13 cellular contexts compared by ENCODE assay signal in genomic region chr12:88298014-88298682, GRCh38.
DNase-seq lines count a peak whose midpoint lies in the region; ATAC-seq, FAIRE-seq and TF ChIP-seq lines count a peak whose summit lies in the region.
"Had no signal": no experiment of that assay in that cellular context is flagged by ENCODE, and none has a peak within 500 bp of the region (broad histone marks: within the 10 kb centered on the region; RNA-seq: fewer than 3 reads in every experiment).

No MANE protein-coding gene starts in this region.

- peaks cover 5% of the 10 kb centered on the region for H3F3A ChIP-seq in PC-3 (ENCODE audit: low read length, unreplicated experiment)

- H3K9me3 ChIP-seq in PC-3 (ENCODE audit: low read length) (no peaks in the 10 kb centered on the region), endothelial cell of umbilical vein (replicated peaks; ENCODE audit: control insufficient read depth, insufficient read depth, low read length) (no peaks in the 10 kb centered on the region), testis (no peaks in the 10 kb centered on the region), pancreas (no peaks in the 10 kb centered on the region)
- H3K9me3 ChIP-seq: thyroid gland had no signal

- POLR2A ChIA-PET in PC-3 (lab: Charles Lee; ENCODE audit: unreplicated experiment): no interaction called here
- POLR2A ChIA-PET in endothelial cell of umbilical vein (lab: Charles Lee): no interaction called here

- no peaks in the 10 kb centered on the region for H3K36me3 ChIP-seq in PC-3 (ENCODE audit: low read depth, low read length)
- no peaks in the 10 kb centered on the region for H3K36me3 ChIP-seq in endothelial cell of umbilical vein (ENCODE audit: control insufficient read depth in 2 of 2, extremely low read depth in 1 of 2, insufficient read depth in 2 of 2, low read length in 2 of 2)
- H3K36me3 ChIP-seq in testis (ENCODE audit: low read depth, missing control alignments): no peaks in the 10 kb centered on the region
- H3K36me3 ChIP-seq in pancreas: no peaks in the 10 kb centered on the region
- H3K36me3 ChIP-seq: thyroid gland had no signal

- no peaks in the 10 kb centered on the region for H3K79me2 ChIP-seq in PC-3 (ENCODE audit: low read length)
- H3K79me2 ChIP-seq in endothelial cell of umbilical vein (ENCODE audit: control insufficient read depth, insufficient read depth, low read length): no peaks in the 10 kb centered on the region

- H3K27ac Mint-ChIP-seq in activated naive CD4-positive, alpha-beta T cell treated with anti-CD3 and anti-CD28 coated beads, Interleukin-2, amount 50 U/mL, for 72 hours: peak overlapping the region; percentile 57 to 66
- H3K27ac Mint-ChIP-seq: immature natural killer cell, memory B cell had no signal

- dilution Hi-C loops in endothelial cell of umbilical vein (cut with MboI; ENCODE audit: extremely low pct_ligation_motif_present, low sequenced_read_pairs): no loop called here

- H3K9me1 ChIP-seq in endothelial cell of umbilical vein (replicated peaks; ENCODE audit: control insufficient read depth, extremely low read depth, insufficient read depth, low read length): no peaks in the 10 kb centered on the region

- TF ChIP-seq CTCF in PC-3 (conservative IDR thresholded peaks at IDR 0.05; ENCODE audit: low read depth, low read length) (no peak), endothelial cell of umbilical vein (IDR thresholded peaks at IDR 0.05; ENCODE audit: extremely low read depth in 1 of 2, insufficient read depth in 1 of 2, low read depth in 1 of 2, low read length in 2 of 2) (no peak), testis (IDR thresholded peaks at IDR 0.05) (no peak), pancreas (IDR thresholded peaks at IDR 0.05) (no peak)

- peaks cover 11 to 17% of the 10 kb centered on the region in 2 donors for H3K9me3 Mint-ChIP-seq in activated naive CD4-positive, alpha-beta T cell treated with anti-CD3 and anti-CD28 coated beads, Interleukin-2, amount 50 U/mL, for 72 hours

- H3K27me3 ChIP-seq in PC-3 (ENCODE audit: low read length): no peaks in the 10 kb centered on the region
- no peaks in the 10 kb centered on the region for H3K27me3 ChIP-seq in endothelial cell of umbilical vein (ENCODE audit: control insufficient read depth in 2 of 2, insufficient read depth in 2 of 2, low read length in 2 of 2)
- H3K27me3 ChIP-seq in testis: no peaks in the 10 kb centered on the region
- H3K27me3 ChIP-seq in pancreas: no peaks in the 10 kb centered on the region
- H3K27me3 ChIP-seq: thyroid gland had no signal

- no peak overlapping the region for H3K4me3 ChIP-seq in PC-3 (ENCODE audit: low read length)
- no peak overlapping the region for H3K4me3 ChIP-seq in endothelial cell of umbilical vein (replicated peaks in 1 of 3; ENCODE audit: insufficient read depth in 1 of 3, low read depth in 1 of 3, low read length in 3 of 3)
- no peak overlapping the region for H3K4me3 ChIP-seq in testis
- H3K4me3 ChIP-seq in pancreas: no peak overlapping the region
- H3K4me3 ChIP-seq: SK-N-MC, thyroid gland had no signal

- H4K20me1 ChIP-seq in PC-3 (ENCODE audit: low read length) (no peaks in the 10 kb centered on the region), endothelial cell of umbilical vein (replicated peaks; ENCODE audit: control insufficient read depth, extremely low read depth, insufficient read depth, low read length) (no peaks in the 10 kb centered on the region)

- no peak for DNase-seq in activated naive CD4-positive, alpha-beta T cell treated with anti-CD3 and anti-CD28 coated beads, Interleukin-2, amount 50 U/mL, for 72 hours (ENCODE audit: low spot score in 2 of 2)
- no peak for DNase-seq in activated naive CD4-positive, alpha-beta T cell treated with Interleukin-2 at 50 U/mL for 16 hours
- DNase-seq in PC-3 (peak; percentile 4), endothelial cell of umbilical vein (ENCODE audit: low read depth, low spot score) (peak; percentile 46), testis (no peak), cerebellar nuclear complex (lab: John Stamatoyannopoulos, UW) (no peak), RPMI8226 (no peak), pancreas (no peak)
- DNase-seq: immature natural killer cell, NCI-H2171, thyroid gland had no signal

- CTCF ChIA-PET in PC-3 (lab: Charles Lee): interaction anchor here (0.7 kb wide), 1 partner anchor 194 kb away, joined by 4 read pairs; no protein-coding TSS in a partner anchor
- CTCF ChIA-PET in endothelial cell of umbilical vein (lab: Charles Lee): no interaction called here

- H3K27ac ChIP-seq in PC-3 (ENCODE audit: low read length): peak overlapping the region; percentile 88
- H3K27ac ChIP-seq in endothelial cell of umbilical vein (ENCODE audit: insufficient read depth, low read depth, low read length): peak overlapping the region; percentile 88
- peak overlapping the region; percentile 36 to 48 for H3K27ac ChIP-seq in testis
- H3K27ac ChIP-seq in pancreas: peak overlapping the region in 2 of 4 donors; percentile 20 to 29
- H3K27ac ChIP-seq: SK-N-MC, thyroid gland had no signal

- H3K9me2 ChIP-seq in PC-3 (replicated peaks; ENCODE audit: low read length): no peaks in the 10 kb centered on the region; the same call in 1 of the 2 replicates

- intact Hi-C loops in PC-3 (cut with micrococcal nuclease): loop anchor here (5.0 to 10.0 kb wide), 2 partner anchors 126 to 257 kb away; no protein-coding TSS in a partner anchor
- intact Hi-C loops in endothelial cell of umbilical vein (cut with micrococcal nuclease): loop anchor here (2.0 to 5.0 kb wide), 2 partner anchors 137 to 156 kb away; partner anchors contain the start of genes CEP290 and TMTC3
- intact Hi-C loops in testis (cut with DNase I; ENCODE audit: low total_unique reads): no loop called here
- intact Hi-C loops in pancreas (cut with DNase I): no loop called here

- H3K36me3 Mint-ChIP-seq in activated naive CD4-positive, alpha-beta T cell treated with anti-CD3 and anti-CD28 coated beads, Interleukin-2, amount 50 U/mL, for 72 hours: peaks cover 0 to 11% of the 10 kb centered on the region in 2 donors
- H3K36me3 Mint-ChIP-seq: immature natural killer cell, memory B cell had no signal

- H2AFZ ChIP-seq in PC-3 (ENCODE audit: low read length) (no peak overlapping the region), endothelial cell of umbilical vein (ENCODE audit: low read depth, low read length) (no peak overlapping the region)

- peak overlapping the region; percentile 50 for H3K4me2 ChIP-seq in PC-3 (ENCODE audit: low read length)
- peak overlapping the region; percentile 4 for H3K4me2 ChIP-seq in endothelial cell of umbilical vein (ENCODE audit: insufficient read depth, low read length)

- peak overlapping the region; percentile 19; the same call in 1 of the 2 replicates for H3K9ac ChIP-seq in PC-3 (ENCODE audit: low read length)
- H3K9ac ChIP-seq in endothelial cell of umbilical vein (replicated peaks; ENCODE audit: extremely low read depth, insufficient read depth, low read length): no peak overlapping the region

- FAIRE-seq in endothelial cell of umbilical vein (lab: Jason Lieb, UNC) (no peak), pancreas (lab: Jason Lieb, UNC) (no peak)

- BruUV-seq in PC-3 (replicated peaks; lab: Mats Ljungman, UMichigan) (no TSS peak), endothelial cell of umbilical vein (replicated peaks; lab: Mats Ljungman, UMichigan) (no TSS peak)

- ATAC-seq in activated naive CD4-positive, alpha-beta T cell treated with anti-CD3 and anti-CD28 coated beads, Interleukin-2, amount 50 U/mL, for 72 hours: no peak
- ATAC-seq in PC-3 (no peak), pancreas (no peak)

- TF ChIP-seq POLR2A in endothelial cell of umbilical vein (IDR thresholded peaks at IDR 0.05; ENCODE audit: low read depth, low read length) (no peak), testis (IDR thresholded peaks at IDR 0.05) (no peak)

- H3K4me1 ChIP-seq in PC-3 (ENCODE audit: insufficient read depth, low read length) (peaks cover 40% of the 10 kb centered on the region), endothelial cell of umbilical vein (ENCODE audit: control insufficient read depth, extremely low read depth, insufficient read depth, low read length) (peaks cover 27% of the 10 kb centered on the region), testis (no peaks in the 10 kb centered on the region), pancreas (peaks cover 0 to 9% (median 5%) of the 10 kb centered on the region in 3 donors)

TF ChIP-seq in endothelial cell of umbilical vein, 7 proteins besides CTCF, POLR2A, EP300 and RAD21:
- TF ChIP-seq POLR2AphosphoS5 (IDR thresholded peaks at IDR 0.05; ENCODE audit: insufficient read depth, low read depth, low read length): no peak
- TF ChIP-seq JUN (IDR thresholded peaks at IDR 0.05; ENCODE audit: borderline replicate concordance, insufficient read depth, insufficient read length, low read depth): no peak
- no peak for TF ChIP-seq EZH2 (IDR thresholded peaks at IDR 0.05; ENCODE audit: borderline replicate concordance, low read depth, low read length, severe bottlenecking)
- no peak for TF ChIP-seq GATA2 (IDR thresholded peaks at IDR 0.05; ENCODE audit: insufficient read depth, insufficient read length, low read depth, low read length)
- no peak for TF ChIP-seq FOS (IDR thresholded peaks at IDR 0.05; ENCODE audit: borderline replicate concordance, insufficient read depth, low read length)
- no peak for TF ChIP-seq MAX (IDR thresholded peaks at IDR 0.05; ENCODE audit: insufficient read depth, insufficient read length)
- no peak for TF ChIP-seq MYC (IDR thresholded peaks at IDR 0.05; ENCODE audit: low read depth, low read length)
TF ChIP-seq in endothelial cell of umbilical vein: peak in this region for 0.

Comparison
In these comparisons a context has a peak if more than half of its experiments do, and no peak if none do; other contexts are left out.
1. DNase-seq: peak in PC-3 (single experiment) and endothelial cell of umbilical vein (single experiment); none in activated naive CD4-positive, alpha-beta T cell treated with anti-CD3 and anti-CD28 coated beads, Interleukin-2, amount 50 U/mL, for 72 hours (0 of 2), activated naive CD4-positive, alpha-beta T cell treated with Interleukin-2 at 50 U/mL for 16 hours (single experiment), testis (single experiment), cerebellar nuclear complex (0 of 2), RPMI8226 (single experiment) and pancreas (0 of 6).
2. intact Hi-C loops: an anchor here in PC-3 (5.0 to 10.0 kb wide) and endothelial cell of umbilical vein (2.0 to 5.0 kb wide); none called in testis and pancreas.